Comparison of ENCODE assay signal across 8 cellular contexts in genomic region chr5:65742565-65743231, GRCh38. TPM values are rescaled to one million over a fixed set of nuclear protein-coding genes. Genes with fewer than 3 reads are reported as not detected.
DNase-seq lines count a peak whose midpoint lies in the region; ATAC-seq and TF ChIP-seq lines count a peak whose summit lies in the region.

No MANE protein-coding gene starts in this region.

- H3K79me2 ChIP-seq in neural cell (replicated peaks; ENCODE audit: insufficient read depth, low read length), result peaks cover 23% of the 10 kb centered on the region

- intact Hi-C loops in dorsolateral prefrontal cortex (cut with DNase I), result loop anchor here in 1 of 2 donors (10.0 kb wide), 2 partner anchors 342 to 562 kb away; no protein-coding TSS in a partner anchor

- ATAC-seq in GM19452 (IDR thresholded peaks at IDR 0.05; ENCODE audit: unreplicated experiment), result peak; percentile 91
- ATAC-seq in HG03457 (IDR thresholded peaks at IDR 0.05; ENCODE audit: unreplicated experiment), result peak; percentile 83

- H3K4me3 ChIP-seq in SJSA1 (no peak overlapping the region), dorsolateral prefrontal cortex (no peak overlapping the region), neural cell (ENCODE audit: low read length) (no peak overlapping the region)

- no peak overlapping the region for H3K9ac ChIP-seq in neural cell (ENCODE audit: low read length)

- no peak overlapping the region for H3K4me2 ChIP-seq in neural cell (ENCODE audit: low read length)

- H4K20me1 ChIP-seq in neural cell (ENCODE audit: insufficient read depth), result no peaks in the 10 kb centered on the region

- no peaks in the 10 kb centered on the region for H3F3A ChIP-seq in neural cell (ENCODE audit: insufficient read depth, low read length, poor library complexity, severe bottlenecking)

- H3K27me3 ChIP-seq in SJSA1 (replicated peaks) (no peaks in the 10 kb centered on the region), dorsolateral prefrontal cortex (no peaks in the 10 kb centered on the region), neural cell (ENCODE audit: insufficient read depth, low read depth, low read length) (no peaks in the 10 kb centered on the region)

- H3K9me2 ChIP-seq in neural cell (ENCODE audit: insufficient read depth, low read length), result no peaks in the 10 kb centered on the region

- H3K9me3 ChIP-seq in SJSA1 (replicated peaks) (no peaks in the 10 kb centered on the region), neural cell (ENCODE audit: low read length) (no peaks in the 10 kb centered on the region)

- TF ChIP-seq EP300 in neural cell (conservative IDR thresholded peaks at IDR 0.05; ENCODE audit: poor library complexity, severe bottlenecking), result no peak

- peak; percentile 31 to 77 (median 62) for TF ChIP-seq CTCF in dorsolateral prefrontal cortex (IDR thresholded peaks at IDR 0.05 in 54 of 56, conservative IDR thresholded peaks at IDR 0.05 in 2 of 56; ENCODE audit: low read depth in 1 of 56, partially characterized antibody in 56 of 56)
- peak; percentile 55 for TF ChIP-seq CTCF in neural cell (IDR thresholded peaks at IDR 0.05; ENCODE audit: poor library complexity, severe bottlenecking)

- DNase-seq in NCI-H2171 treated with DMSO at 0.1 percent for 48 hours (lab: John Stamatoyannopoulos, UW), result peak; percentile 1
- DNase-seq in NCI-H2171 (lab: John Stamatoyannopoulos, UW), result no peak
- DNase-seq in SJSA1 (ENCODE audit: low read depth in 1 of 2, low spot score in 2 of 2), result peak in 1 of 2 experiments; percentile 68
- DNase-seq in dorsolateral prefrontal cortex, result no peak
- no peak for DNase-seq in NCI-H345 (lab: John Stamatoyannopoulos, UW)

- peaks cover 5% of the 10 kb centered on the region for H3K4me1 ChIP-seq in SJSA1 (replicated peaks)

- TF ChIP-seq RAD21 in neural cell (conservative IDR thresholded peaks at IDR 0.05), result peak; percentile 41

- H3K27ac ChIP-seq in SJSA1 (peak overlapping the region; percentile 3; the same call in 1 of the 2 replicates), dorsolateral prefrontal cortex (no peak overlapping the region), neural cell (ENCODE audit: low read length) (no peak overlapping the region)

- H2AFZ ChIP-seq in neural cell (ENCODE audit: low read depth, low read length), result no peak overlapping the region

- H3K36me3 ChIP-seq in SJSA1 (no peaks in the 10 kb centered on the region; the same call in 1 of the 2 replicates), neural cell (ENCODE audit: insufficient read depth, low read length) (no peaks in the 10 kb centered on the region)

TF ChIP-seq in neural cell, 6 proteins besides CTCF, POLR2A, EP300 and RAD21:
- TF ChIP-seq REST (IDR thresholded peaks at IDR 0.05; ENCODE audit: borderline replicate concordance), result no peak
- TF ChIP-seq EZH2 (IDR thresholded peaks at IDR 0.05; ENCODE audit: borderline replicate concordance, insufficient read depth, low read length, poor library complexity, severe bottlenecking), result no peak
- TF ChIP-seq TAF1 (IDR thresholded peaks at IDR 0.05; ENCODE audit: low read depth), result no peak
- no peak for TF ChIP-seq SMC3 (conservative IDR thresholded peaks at IDR 0.05; ENCODE audit: poor library complexity)
- no peak for TF ChIP-seq MXI1 (conservative IDR thresholded peaks at IDR 0.05; ENCODE audit: poor library complexity, severe bottlenecking)

RNA-seq across cellular contexts. Expression of gene NLN, which starts 20.7 kb away (rescaled TPM):
- total RNA-seq in SJSA1 (2014; rRNA removed; shearing (Covaris generic)), result 27.4 and 32.4 TPM in 2 replicates
- total RNA-seq in dorsolateral prefrontal cortex, result 10 to 100 TPM; 14.0 to 41.7 (median 30.4) TPM
- polyA plus RNA-seq in neural cell, result 13.7 and 18.7 TPM in 2 replicates
- 42.9 and 47.2 TPM in 2 replicates for polyA minus RNA-seq in neural cell

RNA-seq across cellular contexts. Expression of gene SGTB, which starts 20.8 kb away (rescaled TPM):
- total RNA-seq in SJSA1 (2014; rRNA removed; shearing (Covaris generic)), result 12.2 and 14.3 TPM in 2 replicates
- 100 to 1,000 TPM in 19 of 120 experiments, 10 to 100 TPM in 101; 31.9 to 123 (median 81.4) TPM for total RNA-seq in dorsolateral prefrontal cortex
- polyA plus RNA-seq in neural cell, result 9.3 and 9.6 TPM in 2 replicates
- 20.9 and 25.4 TPM in 2 replicates for polyA minus RNA-seq in neural cell
